ENCODE assay signal across 9 cellular contexts in the genomic region with DNA sequence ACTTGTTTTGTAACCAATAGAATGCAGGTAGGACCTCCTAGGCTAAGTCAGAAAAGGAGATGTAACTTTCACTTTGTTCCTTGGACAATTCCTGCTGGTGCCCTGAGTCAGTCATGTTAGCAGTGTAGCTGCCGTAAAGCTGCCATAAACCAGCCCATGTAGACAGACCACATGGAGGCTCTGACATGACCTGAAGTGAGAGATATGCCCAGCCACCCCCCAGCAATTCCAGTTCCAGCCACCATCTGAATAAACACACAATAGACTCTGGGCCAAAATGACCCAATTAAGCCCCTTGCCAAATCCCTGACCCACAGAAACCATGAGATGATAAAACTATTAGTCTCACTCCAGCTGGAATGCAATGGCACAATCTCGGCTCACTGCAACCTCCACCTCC. TPM values are rescaled to one million over a fixed set of nuclear protein-coding genes. Genes with fewer than 3 reads are reported as not detected.
DNase-seq lines count a peak whose midpoint lies in the region; ATAC-seq and TF ChIP-seq lines count a peak whose summit lies in the region.
"Had no signal": no experiment of that assay in that cellular context is flagged by ENCODE, and none has a peak within 500 bp of the region (broad histone marks: within the 10 kb centered on the region; RNA-seq: fewer than 3 reads in every experiment).

No MANE protein-coding gene starts in this region.

- H4K5ac ChIP-seq in IMR-90 (ENCODE audit: low read depth, low read length): no peak overlapping the region

- TF ChIP-seq RAD21 in IMR-90 (IDR thresholded peaks at IDR 0.05; ENCODE audit: low read length): no peak

- H3K23ac ChIP-seq in IMR-90 (ENCODE audit: low read depth, low read length) (no peak overlapping the region), mesenchymal stem cell (ENCODE audit: low read length in 2 of 2) (no peak overlapping the region)

- no peak overlapping the region for H3K9ac ChIP-seq in IMR-90 (ENCODE audit: low read depth, low read length)
- peak overlapping the region; percentile 76 for H3K9ac ChIP-seq in mesenchymal stem cell (ENCODE audit: low read length)

- H4K91ac ChIP-seq in IMR-90 (ENCODE audit: insufficient read depth, low read depth, low read length) (no peak overlapping the region), mesenchymal stem cell (ENCODE audit: low read length) (no peak overlapping the region)

- H3K4me2 ChIP-seq in IMR-90 (ENCODE audit: low read depth, low read length) (peak overlapping the region; percentile 58), mesenchymal stem cell (ENCODE audit: low read length, poor library complexity, severe bottlenecking) (peak overlapping the region; percentile 34)

- no peak overlapping the region for H2AK9ac ChIP-seq in IMR-90 (replicated peaks; ENCODE audit: low read depth, low read length, poor library complexity)

- DNase-seq in BJ (ENCODE audit: low read depth) (peak; percentile 54), IMR-90 (peak; percentile 91), cardiac fibroblast (ENCODE audit: low read depth in 2 of 2) (peak; percentile 81 to 89), mesenchymal stem cell (peak; percentile 85), cortex of kidney (lab: John Stamatoyannopoulos, UW) (no peak), NCI-H1105 treated with DMSO at 0.1 percent for 48 hours (lab: John Stamatoyannopoulos, UW) (no peak), hypothalamus (lab: John Stamatoyannopoulos, UW) (no peak)
- DNase-seq: activated T-cell treated with anti-CD3 and anti-CD28 coated beads for 4 hours had no signal

- peaks cover under 1% of the 10 kb centered on the region; the same call in 1 of the 2 replicates for H3K36me3 ChIP-seq in BJ (ENCODE audit: control insufficient read depth, insufficient read depth, low read length)
- H3K36me3 ChIP-seq in IMR-90 (ENCODE audit: control insufficient read depth, insufficient read depth, low read length): peaks cover 34% of the 10 kb centered on the region
- H3K36me3 ChIP-seq in mesenchymal stem cell (ENCODE audit: control insufficient read depth in 1 of 2, insufficient read depth in 2 of 2, low read depth in 1 of 2, low read length in 2 of 2): peaks cover 23 to 41% of the 10 kb centered on the region in 2 experiments

- H4K8ac ChIP-seq in IMR-90 (ENCODE audit: low read depth in 2 of 2, low read length in 2 of 2): no peak overlapping the region
- no peak overlapping the region for H4K8ac ChIP-seq in mesenchymal stem cell (ENCODE audit: low read length)

- H3K27ac ChIP-seq in IMR-90 (ENCODE audit: insufficient read depth, low read length) (peak overlapping the region; percentile 12; the same call in 1 of the 2 replicates), mesenchymal stem cell (ENCODE audit: low read length, poor library complexity, severe bottlenecking) (peak overlapping the region; percentile 60)

- POLR2A ChIA-PET in BJ (lab: Charles Lee) (interaction anchor here (0.8 kb wide), 1 partner anchor 38 kb away, joined by 6 read pairs; no protein-coding TSS in a partner anchor), IMR-90 (lab: Charles Lee; ENCODE audit: unreplicated experiment) (no interaction called here)

- H3K4me3 ChIP-seq in BJ (ENCODE audit: low read depth, low read length) (no peak overlapping the region), IMR-90 (ENCODE audit: insufficient read depth, low read depth, low read length) (no peak overlapping the region), cardiac fibroblast (replicated peaks in 1 of 2; ENCODE audit: low read depth in 2 of 2, low read length in 2 of 2) (no peak overlapping the region), mesenchymal stem cell (ENCODE audit: insufficient read depth in 1 of 2, low read depth in 1 of 2, low read length in 2 of 2) (peak overlapping the region in 1 of 2 experiments; percentile 67)

- no peak overlapping the region for H3K56ac ChIP-seq in IMR-90 (ENCODE audit: extremely low read depth, insufficient read depth, low read length)

- dilution Hi-C loops in IMR-90 (cut with HindIII; ENCODE audit: low sequenced_read_pairs, unreplicated experiment): no loop called here

- CTCF ChIA-PET in BJ (lab: Yijun Ruan, JAX): interaction anchor here (0.7 to 1.2 kb wide), 6 partner anchors 11 to 180 kb away, joined by 3 to 4 read pairs (median 3); no protein-coding TSS in a partner anchor
- CTCF ChIA-PET in IMR-90 (lab: Yijun Ruan, JAX): no interaction called here

- in situ Hi-C loops in IMR-90 (cut with MboI; ENCODE audit: low sequenced_read_pairs): loop anchor here (25.0 kb wide), 1 partner anchor 329 kb away; no protein-coding TSS in a partner anchor

- H4K20me1 ChIP-seq in IMR-90 (ENCODE audit: insufficient read depth, low read length): peaks cover 100% of the 10 kb centered on the region

- H3K79me1 ChIP-seq in IMR-90 (ENCODE audit: low read depth in 1 of 2, low read length in 2 of 2) (peaks cover 0 to 38% of the 10 kb centered on the region in 2 experiments; a peak in 2 of 4 replicates), mesenchymal stem cell (replicated peaks; ENCODE audit: low read length, poor library complexity, severe bottlenecking) (no peaks in the 10 kb centered on the region)

- WGBS in IMR-90 (ENCODE audit: extremely low coverage in 2 of 2, insufficient read length in 1 of 2), 2 experiments: 40% methylated on average over 1 of the region's 2 CpGs; no CpG with 5 or more reads in 1 of the 2 experiments
- WGBS in mesenchymal stem cell: 31% methylated on average over 2 of the region's 2 CpGs

- H2AFZ ChIP-seq in IMR-90 (replicated peaks; ENCODE audit: low read length, poor library complexity) (no peak overlapping the region), mesenchymal stem cell (ENCODE audit: low read depth, low read length) (no peak overlapping the region)

- H3K27me3 ChIP-seq in BJ (ENCODE audit: control insufficient read depth, insufficient read depth, low read length) (no peaks in the 10 kb centered on the region), IMR-90 (ENCODE audit: control insufficient read depth, insufficient read depth, low read length) (no peaks in the 10 kb centered on the region), mesenchymal stem cell (ENCODE audit: control insufficient read depth in 1 of 2, insufficient read depth in 1 of 2, low read length in 2 of 2) (no peaks in the 10 kb centered on the region)

- no peaks in the 10 kb centered on the region for H3K9me3 ChIP-seq in IMR-90 (ENCODE audit: control insufficient read depth, insufficient read depth, low read length)
- H3K9me3 ChIP-seq in mesenchymal stem cell (ENCODE audit: control insufficient read depth, low read length): no peaks in the 10 kb centered on the region

- H3K18ac ChIP-seq in IMR-90 (ENCODE audit: low read depth, low read length) (no peak overlapping the region), mesenchymal stem cell (ENCODE audit: low read depth in 1 of 2, low read length in 2 of 2) (no peak overlapping the region)

- H3K9me1 ChIP-seq in IMR-90 (ENCODE audit: insufficient read depth, low read length): peaks cover 22% of the 10 kb centered on the region

- H3K4me1 ChIP-seq in IMR-90 (ENCODE audit: control insufficient read depth, insufficient read depth, low read length) (peaks cover 5% of the 10 kb centered on the region), mesenchymal stem cell (ENCODE audit: control insufficient read depth, insufficient read depth, low read depth, low read length) (peaks cover 16% of the 10 kb centered on the region)

- peak overlapping the region; percentile 2 for H2BK5ac ChIP-seq in IMR-90 (ENCODE audit: low read depth, low read length, poor library complexity, severe bottlenecking)
- no peak overlapping the region for H2BK5ac ChIP-seq in mesenchymal stem cell (ENCODE audit: low read depth, low read length, poor library complexity, severe bottlenecking)

- H2AK5ac ChIP-seq in IMR-90 (ENCODE audit: low read depth, low read length): no peak overlapping the region
- H2AK5ac ChIP-seq in mesenchymal stem cell (ENCODE audit: low read length, severe bottlenecking): no peak overlapping the region

- ATAC-seq in IMR-90 (ENCODE audit: low read depth) (peak; percentile 68), GM18505 (IDR thresholded peaks at IDR 0.05; ENCODE audit: unreplicated experiment) (no peak)

- no peak overlapping the region for H2BK12ac ChIP-seq in mesenchymal stem cell (ENCODE audit: low read length in 2 of 2)

- TF ChIP-seq POLR2A in IMR-90 (IDR thresholded peaks at IDR 0.05; ENCODE audit: low read depth, low read length) (no peak), GM18505 (IDR thresholded peaks at IDR 0.05; ENCODE audit: borderline replicate concordance, extremely low read depth, insufficient read depth, insufficient read length) (no peak)

- no peak overlapping the region for H2BK20ac ChIP-seq in IMR-90 (ENCODE audit: low read depth, low read length)

- BruUV-seq in IMR-90 (replicated peaks; lab: Mats Ljungman, UMichigan): no TSS peak

- H2BK15ac ChIP-seq in IMR-90 (ENCODE audit: low read depth, low read length) (no peak overlapping the region), mesenchymal stem cell (ENCODE audit: low read depth, poor library complexity, severe bottlenecking) (no peak overlapping the region)

- intact Hi-C loops in IMR-90 (cut with micrococcal nuclease): no loop called here

- H3K14ac ChIP-seq in IMR-90 (replicated peaks; ENCODE audit: low read depth, low read length): no peak overlapping the region
- H3K14ac ChIP-seq in mesenchymal stem cell (ENCODE audit: low read length in 2 of 2): no peak overlapping the region

- H3K4ac ChIP-seq in IMR-90 (ENCODE audit: low read depth, low read length) (no peak overlapping the region), mesenchymal stem cell (ENCODE audit: low read depth in 1 of 2, low read length in 2 of 2) (no peak overlapping the region)

- TF ChIP-seq CTCF in BJ (IDR thresholded peaks at IDR 0.05; ENCODE audit: insufficient read depth, low read depth, low read length) (0 out of 2 replicates have a peak, but pooled peaks have one; percentile 8), IMR-90 (conservative IDR thresholded peaks at IDR 0.05; ENCODE audit: low read depth, low read length) (0 out of 2 replicates have a peak, but pooled peaks have one; percentile 13), cardiac fibroblast (IDR thresholded peaks at IDR 0.05; ENCODE audit: low read depth, low read length) (no peak)

- H2BK120ac ChIP-seq in IMR-90 (ENCODE audit: low read depth, low read length): no peak overlapping the region
- no peak overlapping the region for H2BK120ac ChIP-seq in mesenchymal stem cell (ENCODE audit: low read depth, low read length)

TF ChIP-seq in IMR-90, 13 proteins besides CTCF, POLR2A, EP300 and RAD21 (continues in another document):
- TF ChIP-seq MXI1 (IDR thresholded peaks at IDR 0.05; ENCODE audit: borderline replicate concordance, low read depth, low read length): peak; percentile 95
- no peak for TF ChIP-seq MAZ (IDR thresholded peaks at IDR 0.05; ENCODE audit: borderline replicate concordance, low read depth, low read length)

RNA-seq across cellular contexts. Expression of a gene that starts 20.6 kb away (rescaled TPM):
- polyA plus RNA-seq in BJ (2011; rRNA removed) (18.8 and 38.5 TPM in 2 replicates), IMR-90 (2012; rRNA removed) (119 and 131 TPM in 2 replicates)
- polyA minus RNA-seq in BJ (2011; rRNA and poly(A)+ RNA removed): 48.1 and 52.1 TPM in 2 replicates
- total RNA-seq in IMR-90 (2012; rRNA removed): 736 and 774 TPM in 2 replicates
- polyA plus RNA-seq in IMR-90 (2012; cell fraction: cytosol; rRNA removed): 23.6 and 30.3 TPM in 2 replicates
- polyA plus RNA-seq in IMR-90 (2012; cell fraction: nucleus; rRNA removed; ENCODE audit: low replicate concordance): 34.4 and 346 TPM in 2 replicates
- 127 TPM for polyA plus RNA-seq in mesenchymal stem cell (2013, experiment 1 of 2)
- polyA plus RNA-seq in mesenchymal stem cell (2013, experiment 2 of 2): 126 TPM

Comparison
In these comparisons a context has a peak if more than half of its experiments do, and no peak if none do; other contexts are left out.
1. DNase-seq: peak in BJ (single experiment), IMR-90 (single experiment), cardiac fibroblast (2 of 2) and mesenchymal stem cell (single experiment); none in cortex of kidney (single experiment), NCI-H1105 treated with DMSO at 0.1 percent for 48 hours (single experiment) and hypothalamus (0 of 51).